ENCODE assay signal across 1 cellular context in genomic region chr17:7652659-7653343, GRCh38.
TF ChIP-seq lines count a peak whose summit lies in the region.

No MANE protein-coding gene starts in this region.

TF ChIP-seq in WTC11, 78 proteins besides CTCF, POLR2A, EP300 and RAD21 (continued from another document):
- TF ChIP-seq, protein P1, sequence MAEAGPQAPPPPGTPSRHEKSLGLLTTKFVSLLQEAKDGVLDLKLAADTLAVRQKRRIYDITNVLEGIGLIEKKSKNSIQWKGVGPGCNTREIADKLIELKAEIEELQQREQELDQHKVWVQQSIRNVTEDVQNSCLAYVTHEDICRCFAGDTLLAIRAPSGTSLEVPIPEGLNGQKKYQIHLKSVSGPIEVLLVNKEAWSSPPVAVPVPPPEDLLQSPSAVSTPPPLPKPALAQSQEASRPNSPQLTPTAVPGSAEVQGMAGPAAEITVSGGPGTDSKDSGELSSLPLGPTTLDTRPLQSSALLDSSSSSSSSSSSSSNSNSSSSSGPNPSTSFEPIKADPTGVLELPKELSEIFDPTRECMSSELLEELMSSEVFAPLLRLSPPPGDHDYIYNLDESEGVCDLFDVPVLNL (CRISPR knock-in tag; IDR thresholded peaks at IDR 0.05; ENCODE audit: borderline replicate concordance, low read depth) = no peak
- TF ChIP-seq ZNF263 (CRISPR knock-in tag; IDR thresholded peaks at IDR 0.05; ENCODE audit: low read depth) = no peak
TF ChIP-seq in WTC11: peak in this region for 0.
